Comparison of ENCODE assay signal across 8 cellular contexts in genomic region chr15:45522179-45522930, GRCh38. TPM values are rescaled to one million over a fixed set of nuclear protein-coding genes. Genes with fewer than 3 reads are reported as not detected.
DNase-seq lines count a peak whose midpoint lies in the region; ATAC-seq and TF ChIP-seq lines count a peak whose summit lies in the region.

A gene with protein sequence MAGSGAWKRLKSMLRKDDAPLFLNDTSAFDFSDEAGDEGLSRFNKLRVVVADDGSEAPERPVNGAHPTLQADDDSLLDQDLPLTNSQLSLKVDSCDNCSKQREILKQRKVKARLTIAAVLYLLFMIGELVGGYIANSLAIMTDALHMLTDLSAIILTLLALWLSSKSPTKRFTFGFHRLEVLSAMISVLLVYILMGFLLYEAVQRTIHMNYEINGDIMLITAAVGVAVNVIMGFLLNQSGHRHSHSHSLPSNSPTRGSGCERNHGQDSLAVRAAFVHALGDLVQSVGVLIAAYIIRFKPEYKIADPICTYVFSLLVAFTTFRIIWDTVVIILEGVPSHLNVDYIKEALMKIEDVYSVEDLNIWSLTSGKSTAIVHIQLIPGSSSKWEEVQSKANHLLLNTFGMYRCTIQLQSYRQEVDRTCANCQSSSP (minus strand): TSS chr15:45522755. CDS start chr15:45522354, 401 bp downstream.

- peak within 1 kb of the TSS; percentile 81 for H3K9ac ChIP-seq in NT2/D1 (ENCODE audit: insufficient read length, low read depth)

- H3K27ac Mint-ChIP-seq in activated T-helper 2 cell treated with anti-CD3 and anti-CD28 coated beads, Interferon-gamma antibody, Interleukin-2, Interleukin-4, amounts not matched to agents 10 μg/mL and 5 μg/mL and 100 μg/mL, durations not matched to agents 14 hours and 24 hours and 36 hours = peak within 1 kb of the TSS; percentile 45
- H3K27ac Mint-ChIP-seq in nephron = peak within 1 kb of the TSS; percentile 95 to 99 (median 98)

- peaks cover 49% of the 10 kb centered on the region for H3K27me3 ChIP-seq in NT2/D1 (ENCODE audit: insufficient read depth, insufficient read length)

- peaks cover 31% of the 10 kb centered on the region for H3K27me3 Mint-ChIP-seq in activated T-helper 2 cell treated with anti-CD3 and anti-CD28 coated beads, Interferon-gamma antibody, Interleukin-2, Interleukin-4, amounts not matched to agents 10 μg/mL and 5 μg/mL and 100 μg/mL, durations not matched to agents 14 hours and 24 hours and 36 hours (ENCODE audit: low read depth)
- no peaks in the 10 kb centered on the region for H3K27me3 Mint-ChIP-seq in nephron (ENCODE audit: low read depth)

- DNase-seq in A172 (ENCODE audit: low spot score) (peak; percentile 32), NT2/D1 (ENCODE audit: low read depth, low spot score) (no peak), fibroblast of pulmonary artery (ENCODE audit: low read depth) (peak; percentile 57)
- peak; percentile 53 for DNase-seq in activated T-helper 2 cell treated with anti-CD3 and anti-CD28 coated beads, Interferon-gamma antibody, Interleukin-2, Interleukin-4, amounts not matched to agents 10 μg/mL and 5 μg/mL and 100 μg/mL, durations not matched to agents 14 hours and 24 hours and 36 hours (ENCODE audit: low spot score)
- peak; percentile 64 for DNase-seq in stimulated activated naive CD8-positive, alpha-beta T cell treated with anti-CD3 and anti-CD28 coated beads, Interleukin-15, Interleukin-2, amounts not matched to agents 100 U/mL and 50 U/mL, for 24 hours

- peak; percentile 20 for TF ChIP-seq CTCF in fibroblast of pulmonary artery (IDR thresholded peaks at IDR 0.05; ENCODE audit: low read length, missing control alignments)
- peak; percentile 50 to 60 (median 51) for TF ChIP-seq CTCF in nephron (IDR thresholded peaks at IDR 0.05; ENCODE audit: unreplicated experiment in 3 of 3)

- H3K9me3 Mint-ChIP-seq in activated T-helper 2 cell treated with anti-CD3 and anti-CD28 coated beads, Interferon-gamma antibody, Interleukin-2, Interleukin-4, amounts not matched to agents 10 μg/mL and 5 μg/mL and 100 μg/mL, durations not matched to agents 14 hours and 24 hours and 36 hours = no peaks in the 10 kb centered on the region
- no peaks in the 10 kb centered on the region for H3K9me3 Mint-ChIP-seq in nephron

- no peaks in the 10 kb centered on the region for H3K36me3 Mint-ChIP-seq in activated T-helper 2 cell treated with anti-CD3 and anti-CD28 coated beads, Interferon-gamma antibody, Interleukin-2, Interleukin-4, amounts not matched to agents 10 μg/mL and 5 μg/mL and 100 μg/mL, durations not matched to agents 14 hours and 24 hours and 36 hours (ENCODE audit: low read depth)
- H3K36me3 Mint-ChIP-seq in nephron (ENCODE audit: low read depth) = peaks cover 11% of the 10 kb centered on the region

- ATAC-seq in GM18517 (IDR thresholded peaks at IDR 0.05; ENCODE audit: unreplicated experiment) = peak; percentile 61
- ATAC-seq in HG03039 (IDR thresholded peaks at IDR 0.05; ENCODE audit: unreplicated experiment) = peak; percentile 78
- ATAC-seq in stimulated activated naive CD8-positive, alpha-beta T cell treated with anti-CD3 and anti-CD28 coated beads, Interleukin-15, Interleukin-2, amounts not matched to agents 100 U/mL and 50 U/mL, for 24 hours = peak; percentile 84

- no peaks in the 10 kb centered on the region for H3K36me3 ChIP-seq in NT2/D1 (ENCODE audit: insufficient read depth, insufficient read length, low read length)

- no peaks in the 10 kb centered on the region for H3K4me1 ChIP-seq in NT2/D1 (ENCODE audit: insufficient read depth, insufficient read length)

- H3K4me3 ChIP-seq in NT2/D1 (ENCODE audit: insufficient read length, low read depth) (peak within 1 kb of the TSS; percentile 49), fibroblast of pulmonary artery (replicated peaks; ENCODE audit: low read depth, low read length) (peak within 1 kb of the TSS; percentile 59)

- peaks cover 19% of the 10 kb centered on the region for H3K4me1 Mint-ChIP-seq in activated T-helper 2 cell treated with anti-CD3 and anti-CD28 coated beads, Interferon-gamma antibody, Interleukin-2, Interleukin-4, amounts not matched to agents 10 μg/mL and 5 μg/mL and 100 μg/mL, durations not matched to agents 14 hours and 24 hours and 36 hours (ENCODE audit: low read depth)
- H3K4me1 Mint-ChIP-seq in nephron = peaks cover 24% of the 10 kb centered on the region

- intact Hi-C loops in activated T-helper 2 cell treated with anti-CD3 and anti-CD28 coated beads, Interferon-gamma antibody, Interleukin-2, Interleukin-4, amounts not matched to agents 10 μg/mL and 5 μg/mL and 100 μg/mL, durations not matched to agents 14 hours and 24 hours and 36 hours (cut with micrococcal nuclease) = loop anchor here (2.0 to 5.0 kb wide), 2 partner anchors 64 to 90 kb away; no protein-coding TSS in a partner anchor

- no peaks in the 10 kb centered on the region for H3K9me3 ChIP-seq in NT2/D1 (ENCODE audit: insufficient read depth, low read length)

- H3K4me3 Mint-ChIP-seq in activated T-helper 2 cell treated with anti-CD3 and anti-CD28 coated beads, Interferon-gamma antibody, Interleukin-2, Interleukin-4, amounts not matched to agents 10 μg/mL and 5 μg/mL and 100 μg/mL, durations not matched to agents 14 hours and 24 hours and 36 hours (ENCODE audit: low read depth) = peak within 1 kb of the TSS; percentile 89
- peak within 1 kb of the TSS; percentile 91 to 96 (median 96) for H3K4me3 Mint-ChIP-seq in nephron

RNA-seq across cellular contexts. Expression of the gene that starts here (rescaled TPM):
- total RNA-seq in A172 (2014; rRNA removed; shearing (Covaris generic)) = 4.7 and 5.5 TPM in 2 replicates
- 0.74 and 1.0 TPM in 2 replicates for total RNA-seq in activated T-helper 2 cell treated with anti-CD3 and anti-CD28 coated beads, Interferon-gamma antibody, Interleukin-2, Interleukin-4, amounts not matched to agents 10 μg/mL and 5 μg/mL and 100 μg/mL, durations not matched to agents 14 hours and 24 hours and 36 hours
